33 cellular contexts compared by ENCODE assay signal in genomic region chr4:64464581-64464980, GRCh38. TPM values are rescaled to one million over a fixed set of nuclear protein-coding genes. Genes with fewer than 3 reads are reported as not detected.
"Had no signal": no experiment of that assay in that cellular context is flagged by ENCODE, and none has a peak within 500 bp of the region (broad histone marks: within the 10 kb centered on the region; RNA-seq: fewer than 3 reads in every experiment).

No MANE protein-coding gene starts in this region.

- H3K36me3 ChIP-seq: esophagus muscularis mucosa, heart right ventricle, left lung, lower lobe of right lung, right atrium auricular region, suprapubic skin, tibial artery, upper lobe of right lung had no signal

- H3K4me3 ChIP-seq: esophagus muscularis mucosa, heart right ventricle, left lung, lower lobe of right lung, mucosa of descending colon, right atrium auricular region, suprapubic skin, tibial artery, upper lobe of right lung had no signal

- H3K27me3 Mint-ChIP-seq: natural killer cell treated with Interleukin-12 subunit alpha and Interleukin-12 subunit beta and Interleukin-15 and Interleukin-18, amount 100 ng/mL, for 72 hours had no signal

- H3K9me3 ChIP-seq: esophagus muscularis mucosa, heart right ventricle, left lung, lower lobe of right lung, right atrium auricular region, suprapubic skin, tibial artery, upper lobe of right lung had no signal

- H3K4me1 ChIP-seq: esophagus muscularis mucosa, foreskin keratinocyte, left lung, lower lobe of right lung, parathyroid adenoma, right atrium auricular region, suprapubic skin, tibial artery, upper lobe of right lung had no signal

- H3K4me3 Mint-ChIP-seq: endodermal cell; natural killer cell treated with Interleukin-12 subunit alpha and Interleukin-12 subunit beta and Interleukin-15 and Interleukin-18, amount 100 ng/mL, for 72 hours had no signal

- H3K27ac Mint-ChIP-seq: endodermal cell; natural killer cell treated with Interleukin-12 subunit alpha and Interleukin-12 subunit beta and Interleukin-15 and Interleukin-18, amount 100 ng/mL, for 72 hours had no signal

- H3K27ac ChIP-seq: esophagus muscularis mucosa, foreskin keratinocyte, heart right ventricle, left lung, lower lobe of right lung, parathyroid adenoma, suprapubic skin, tibial artery, upper lobe of right lung had no signal

- ATAC-seq: foreskin keratinocyte; left lung; lower lobe of right lung; mucosa of descending colon; natural killer cell treated with Interleukin-12 subunit alpha and Interleukin-12 subunit beta and Interleukin-15 and Interleukin-18, amount 100 ng/mL, for 72 hours; upper lobe of right lung had no signal

- H3K79me2 ChIP-seq: parathyroid adenoma had no signal

- FAIRE-seq: astrocyte had no signal

- H3K27me3 ChIP-seq: esophagus muscularis mucosa, foreskin keratinocyte, heart right ventricle, left lung, right atrium auricular region, suprapubic skin, tibial artery, upper lobe of right lung had no signal

- H3K9ac ChIP-seq: parathyroid adenoma had no signal

- H2AFZ ChIP-seq: parathyroid adenoma had no signal

- DNase-seq: activated CD4-positive, alpha-beta T cell treated with anti-CD3 and anti-CD28 coated beads for 4 hours; activated CD4-positive, alpha-beta T cell treated with anti-CD3 and anti-CD28 coated beads, Interleukin-2, amount 50 U/mL, for 48 hours; activated CD8-positive, alpha-beta memory T cell treated with anti-CD3 and anti-CD28 coated beads, Interleukin-2, amount 50 U/mL, for 4 hours; activated gamma-delta T cell; activated naive CD4-positive, alpha-beta T cell treated with anti-CD3 and anti-CD28 coated beads, Interleukin-2, amount 50 U/mL, for 16 hours; activated T-cell treated with anti-CD3 and anti-CD28 coated beads, Interleukin-2, amount 50 U/mL, for 1 hour; amniotic stem cell; central memory CD4-positive, alpha-beta T cell; endodermal cell; foreskin keratinocyte; heart right ventricle; kidney glomerular epithelial cell; left lung; lower lobe of right lung; mesenchymal stem cell; mucosa of descending colon; nucleus accumbens; stimulated activated CD4-positive, alpha-beta T cell treated with anti-CD3 and anti-CD28 coated beads, Interleukin-15, amount 100 ng/mL, for 24 hours; stimulated activated CD4-positive, alpha-beta T cell treated with anti-CD3 and anti-CD28 coated beads, Interleukin-2, amount 100 ng/mL, for 24 hours; stimulated activated naive CD4-positive, alpha-beta T cell; tibial artery; upper lobe of right lung had no signal

- H3K9me3 Mint-ChIP-seq: endodermal cell had no signal

RNA-seq across cellular contexts. Expression of gene TECRL, which starts 55.3 kb away (rescaled TPM):
- total RNA-seq: activated CD8-positive, alpha-beta memory T cell treated with anti-CD3 and anti-CD28 coated beads for 36 hours; astrocyte; endodermal cell; foreskin keratinocyte; glomerular endothelial cell; lower lobe of right lung; myocyte; natural killer cell treated with Interleukin-12 subunit alpha and Interleukin-12 subunit beta and Interleukin-15 and Interleukin-18, amount 100 ng/mL, for 72 hours; pulmonary artery endothelial cell; suprapubic skin; T-helper 1 cell treated with Interleukin-12 subunit alpha and Interleukin-12 subunit beta and Interleukin-4 antibody, amounts not matched to agents 30 ng/mL and 1 ng/mL, for 36 hours; upper lobe of right lung had no signal
- polyA plus RNA-seq: foreskin keratinocyte had no signal
